ENCODE assay signal across 19 cellular contexts in genomic region chr9:130425741-130426466, GRCh38. TPM values are rescaled to one million over a fixed set of nuclear protein-coding genes. Genes with fewer than 3 reads are reported as not detected.
"Had no signal": no experiment of that assay in that cellular context is flagged by ENCODE, and none has a peak within 500 bp of the region (broad histone marks: within the 10 kb centered on the region; RNA-seq: fewer than 3 reads in every experiment).

No MANE protein-coding gene starts in this region.

- H3K36me3 ChIP-seq: adrenal gland, left ventricle myocardium inferior, tibial artery had no signal

- H3K27ac ChIP-seq: adrenal gland, dorsolateral prefrontal cortex, gastroesophageal sphincter, psoas muscle, tibial artery had no signal

- H3K4me1 Mint-ChIP-seq: activated CD4-positive, alpha-beta T cell treated with anti-CD3 and anti-CD28 coated beads for 36 hours; activated CD8-positive, alpha-beta memory T cell treated with anti-CD3 and anti-CD28 coated beads, Interleukin-2, amount 10 ng/mL, durations not matched to agents 7 days and 5 days; activated naive CD4-positive, alpha-beta T cell treated with anti-CD3 and anti-CD28 coated beads, Interleukin-2, amount 50 U/mL, for 24 hours had no signal

- H3K4me3 Mint-ChIP-seq: activated CD4-positive, alpha-beta memory T cell treated with anti-CD3 and anti-CD28 coated beads for 36 hours; activated CD4-positive, alpha-beta T cell treated with anti-CD3 and anti-CD28 coated beads for 36 hours; activated CD8-positive, alpha-beta memory T cell treated with anti-CD3 and anti-CD28 coated beads, Interleukin-2, amount 10 ng/mL, durations not matched to agents 7 days and 5 days; activated naive CD4-positive, alpha-beta T cell treated with anti-CD3 and anti-CD28 coated beads, Interleukin-2, amount 50 U/mL, for 24 hours; naive thymus-derived CD8-positive, alpha-beta T cell; stimulated activated memory B cell treated with anti-CD40 and anti-IgM and Interleukin-4, amounts not matched to agents 10 μg/mL and 1 μg/mL and 100 μg/mL, for 72 hours; T-helper 1 cell treated with Interleukin-12 subunit alpha and Interleukin-12 subunit beta and Interleukin-4 antibody, amounts not matched to agents 30 μg/mL and 1 μg/mL, for 36 hours had no signal

- H3K27ac Mint-ChIP-seq: activated CD4-positive, alpha-beta memory T cell treated with anti-CD3 and anti-CD28 coated beads for 36 hours; activated CD4-positive, alpha-beta T cell treated with anti-CD3 and anti-CD28 coated beads for 36 hours; activated CD8-positive, alpha-beta memory T cell treated with anti-CD3 and anti-CD28 coated beads, Interleukin-2, amount 10 ng/mL, durations not matched to agents 7 days and 5 days; activated naive CD4-positive, alpha-beta T cell treated with anti-CD3 and anti-CD28 coated beads, Interleukin-2, amount 50 U/mL, for 24 hours; activated T-helper 2 cell treated with anti-CD3 and anti-CD28 coated beads, Interferon-gamma antibody, Interleukin-2, Interleukin-4, amounts not matched to agents 10 μg/mL and 5 μg/mL and 100 μg/mL, durations not matched to agents 14 hours and 24 hours and 36 hours; naive thymus-derived CD8-positive, alpha-beta T cell; stimulated activated memory B cell treated with anti-CD40 and anti-IgM and Interleukin-4, amounts not matched to agents 10 μg/mL and 1 μg/mL and 100 μg/mL, for 72 hours; T-helper 1 cell treated with Interleukin-12 subunit alpha and Interleukin-12 subunit beta and Interleukin-4 antibody, amounts not matched to agents 30 μg/mL and 1 μg/mL, for 36 hours had no signal

- H3K36me3 Mint-ChIP-seq: activated CD4-positive, alpha-beta memory T cell treated with anti-CD3 and anti-CD28 coated beads for 36 hours; activated CD8-positive, alpha-beta memory T cell treated with anti-CD3 and anti-CD28 coated beads, Interleukin-2, amount 10 ng/mL, durations not matched to agents 7 days and 5 days; activated naive CD4-positive, alpha-beta T cell treated with anti-CD3 and anti-CD28 coated beads, Interleukin-2, amount 50 U/mL, for 24 hours; naive thymus-derived CD8-positive, alpha-beta T cell had no signal

- DNase-seq: activated CD4-positive, alpha-beta memory T cell treated with anti-CD3 and anti-CD28 coated beads for 36 hours; activated CD4-positive, alpha-beta T cell treated with anti-CD3 and anti-CD28 coated beads for 36 hours; activated CD8-positive, alpha-beta memory T cell treated with anti-CD3 and anti-CD28 coated beads, Interleukin-2, amount 10 ng/mL, durations not matched to agents 7 days and 5 days; activated T-cell treated with anti-CD3 and anti-CD28 coated beads, Interleukin-2, amount 50 U/mL, for 1 hour; adrenal gland; dorsolateral prefrontal cortex; erythroblast; islet precursor cell; left ventricle myocardium inferior; naive thymus-derived CD8-positive, alpha-beta T cell; nucleus accumbens; psoas muscle; stimulated activated CD4-positive, alpha-beta T cell treated with anti-CD3 and anti-CD28 coated beads, Interleukin-2, amount 100 ng/mL, for 48 hours had no signal

- H3K4me1 ChIP-seq: adrenal gland, psoas muscle had no signal

- H3K27me3 ChIP-seq: adrenal gland, gastroesophageal sphincter had no signal

- H3K27me3 Mint-ChIP-seq: activated naive CD4-positive, alpha-beta T cell treated with anti-CD3 and anti-CD28 coated beads, Interleukin-2, amount 50 U/mL, for 24 hours had no signal

- H3K9me3 ChIP-seq: adrenal gland, gastroesophageal sphincter, left ventricle myocardium inferior, psoas muscle, tibial artery had no signal

- H3K4me3 ChIP-seq: adrenal gland, dorsolateral prefrontal cortex, gastroesophageal sphincter, left ventricle myocardium inferior, psoas muscle, tibial artery had no signal

- ATAC-seq: activated CD4-positive, alpha-beta T cell treated with anti-CD3 and anti-CD28 coated beads for 36 hours; activated CD8-positive, alpha-beta memory T cell treated with anti-CD3 and anti-CD28 coated beads, Interleukin-2, amount 10 ng/mL, durations not matched to agents 7 days and 5 days; gastroesophageal sphincter; naive thymus-derived CD8-positive, alpha-beta T cell; stimulated activated memory B cell treated with anti-CD40 and anti-IgM and Interleukin-4, amounts not matched to agents 10 μg/mL and 1 μg/mL and 100 μg/mL, for 72 hours had no signal

- H3K9me3 Mint-ChIP-seq: activated CD4-positive, alpha-beta memory T cell treated with anti-CD3 and anti-CD28 coated beads for 36 hours; activated naive CD4-positive, alpha-beta T cell treated with anti-CD3 and anti-CD28 coated beads, Interleukin-2, amount 50 U/mL, for 24 hours; activated T-helper 2 cell treated with anti-CD3 and anti-CD28 coated beads, Interferon-gamma antibody, Interleukin-2, Interleukin-4, amounts not matched to agents 10 μg/mL and 5 μg/mL and 100 μg/mL, durations not matched to agents 14 hours and 24 hours and 36 hours; T-helper 1 cell treated with Interleukin-12 subunit alpha and Interleukin-12 subunit beta and Interleukin-4 antibody, amounts not matched to agents 30 μg/mL and 1 μg/mL, for 36 hours had no signal

RNA-seq across cellular contexts. Expression of gene ASS1, which starts 18.9 kb away (rescaled TPM):
- total RNA-seq: naive thymus-derived CD8-positive, alpha-beta T cell had no signal
- polyA plus RNA-seq: naive thymus-derived CD8-positive, alpha-beta T cell had no signal
